Comparison of ENCODE assay signal across 8 cellular contexts in the genomic region with DNA sequence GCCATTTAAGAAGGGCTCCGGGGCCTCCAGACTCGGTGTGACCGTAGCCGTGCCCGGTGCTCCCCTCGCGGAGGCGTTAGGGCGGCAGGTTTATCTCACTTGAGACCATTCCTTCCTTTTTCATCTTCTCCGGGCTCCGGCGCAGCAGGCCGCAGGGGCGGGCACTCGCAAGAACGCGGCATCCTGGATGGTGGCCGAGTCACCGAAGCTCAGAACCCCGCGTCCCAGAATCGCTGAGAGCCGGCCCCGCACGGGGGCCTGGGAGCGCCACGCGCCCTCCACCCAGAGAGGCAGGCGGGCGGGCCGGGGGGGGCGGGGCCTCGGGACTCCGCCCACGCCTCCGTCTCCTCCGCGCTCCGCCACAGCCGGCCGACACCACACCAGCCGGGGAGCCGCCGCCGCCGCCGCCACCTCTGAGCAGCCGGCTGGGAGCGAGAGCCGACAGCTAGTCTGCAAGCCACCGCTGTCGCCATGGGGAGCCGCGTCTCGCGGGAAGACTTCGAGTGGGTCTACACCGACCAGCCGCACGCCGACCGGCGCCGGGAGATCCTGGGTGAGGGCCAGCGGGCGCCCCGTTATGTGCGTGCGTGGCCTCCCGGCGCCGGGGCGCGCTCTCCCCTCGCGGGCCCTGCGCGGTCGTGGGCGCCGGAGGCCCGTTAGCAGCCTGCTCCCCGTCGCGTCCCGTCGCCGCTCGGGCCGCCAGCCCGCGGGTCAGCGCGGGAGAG. TPM values are rescaled to one million over a fixed set of nuclear protein-coding genes. Genes with fewer than 3 reads are reported as not detected.
A peak's percentile ranks its signal among the peaks of the same experiment; 100 is the strongest.
DNase-seq lines count a peak whose midpoint lies in the region; ATAC-seq lines count a peak whose summit lies in the region.

A gene (plus strand): TSS at position 375 of the 725 bp plus-strand sequence. CDS start 97 bp downstream, at position 472.

- ATAC-seq in GM19035 (IDR thresholded peaks at IDR 0.05; ENCODE audit: unreplicated experiment) = peak; percentile 69
- peak; percentile 72 for ATAC-seq in HG03280 (IDR thresholded peaks at IDR 0.05; ENCODE audit: unreplicated experiment)

- DNase-seq in AML-193 (lab: John Stamatoyannopoulos, UW) (peak; percentile 73 to 76), NCI-H345 treated with DMSO at 0.1 percent for 48 hours (lab: John Stamatoyannopoulos, UW; ENCODE audit: unreplicated experiment) (peak; percentile 54), cerebellum (ENCODE audit: low spot score) (peak; percentile 95), kidney tubule cell (ENCODE audit: low spot score) (peak; percentile 89)
- DNase-seq in activated CD4-positive, alpha-beta T cell treated with anti-CD3 and anti-CD28 coated beads for 1 hour = peak; percentile 76
- DNase-seq in stimulated activated CD4-positive, alpha-beta T cell treated with anti-CD3 and anti-CD28 coated beads, Interleukin-1b, Interleukin-23, amount 100 ng/mL, for 24 hours (ENCODE audit: low read depth in 4 of 4, low spot score in 1 of 4) = peak; percentile 51 to 66 (median 62)

RNA-seq across cellular contexts. Expression of the gene that starts here (rescaled TPM):
- 39.9 TPM for total RNA-seq in cerebellum

Comparison
In these comparisons a context has a peak if more than half of its experiments do, and no peak if none do; other contexts are left out.
1. Peak in every context shown above with its lines: DNase-seq and ATAC-seq.